11 cellular contexts compared by ENCODE assay signal in genomic region chr6:148423133-148423532, GRCh38.
"Had no signal": no experiment of that assay in that cellular context is flagged by ENCODE, and none has a peak within 500 bp of the region (broad histone marks: within the 10 kb centered on the region; RNA-seq: fewer than 3 reads in every experiment).

No MANE protein-coding gene starts in this region.

- H3K27me3 ChIP-seq: cardiac muscle cell, hepatocyte, neutrophil, transverse colon had no signal

- ATAC-seq: activated CD8-positive, alpha-beta T cell treated with anti-CD3 and anti-CD28 coated beads, Interleukin-2, amount 10 ng/mL, durations not matched to agents 7 days and 5 days; effector memory CD8-positive, alpha-beta T cell had no signal

- H3K4me2 ChIP-seq: hepatocyte had no signal

- H3K27ac ChIP-seq: cardiac muscle cell, hepatocyte, neutrophil, transverse colon had no signal

- H3K36me3 ChIP-seq: cardiac muscle cell, neutrophil, transverse colon had no signal

- H2AFZ ChIP-seq: hepatocyte had no signal

- H3K79me2 ChIP-seq: hepatocyte had no signal

- H3K9me3 ChIP-seq: neutrophil, transverse colon had no signal

- H3K4me3 ChIP-seq: cardiac muscle cell, hepatocyte, transverse colon had no signal

- DNase-seq: activated CD4-positive, alpha-beta T cell treated with anti-CD3 and anti-CD28 coated beads for 48 hours; activated CD8-positive, alpha-beta memory T cell treated with anti-CD3 and anti-CD28 coated beads, Interleukin-2, amount 50 U/mL, for 48 hours; activated CD8-positive, alpha-beta T cell treated with anti-CD3 and anti-CD28 coated beads, Interleukin-2, amount 10 ng/mL, durations not matched to agents 7 days and 5 days; activated naive CD4-positive, alpha-beta T cell; cortex of kidney; effector memory CD8-positive, alpha-beta T cell; erythroblast; transverse colon had no signal

- H3K4me1 ChIP-seq: transverse colon had no signal
